In the genomic region with DNA sequence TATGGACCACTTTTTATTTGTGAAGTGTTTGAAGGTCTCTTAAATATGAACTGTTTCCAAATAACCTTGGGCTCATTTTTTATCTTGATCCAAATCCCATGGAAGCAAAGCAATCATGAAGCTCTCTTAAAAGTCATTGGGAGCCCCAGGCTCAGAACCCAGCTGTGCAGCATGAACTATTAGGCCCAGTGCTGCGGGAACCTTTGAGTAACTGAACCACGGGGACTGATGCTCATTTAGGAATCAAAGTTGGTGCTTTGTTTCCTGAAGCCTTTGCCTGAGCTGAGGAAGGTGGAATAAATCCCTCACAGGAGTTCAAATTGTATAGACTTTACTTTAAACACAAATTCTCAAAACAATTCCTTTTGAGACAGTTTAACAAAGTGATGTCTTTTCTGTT, we compare ENCODE assay signal across 25 cellular contexts. TPM values are rescaled to one million over a fixed set of nuclear protein-coding genes. Genes with fewer than 3 reads are reported as not detected.
DNase-seq lines count a peak whose midpoint lies in the region; TF ChIP-seq lines count a peak whose summit lies in the region.
"Had no signal": no experiment of that assay in that cellular context is flagged by ENCODE, and none has a peak within 500 bp of the region (broad histone marks: within the 10 kb centered on the region; RNA-seq: fewer than 3 reads in every experiment).

No MANE protein-coding gene starts in this region.

- H3K27me3 ChIP-seq in iPS-20b (ENCODE audit: insufficient read depth, low read length): no peaks in the 10 kb centered on the region
- H3K27me3 ChIP-seq in adrenal gland: no peaks in the 10 kb centered on the region
- H3K27me3 ChIP-seq: BLaER1 had no signal

- no peak overlapping the region for H3K4me3 ChIP-seq in iPS-20b (ENCODE audit: low read length)
- H3K4me3 ChIP-seq in adrenal gland: no peak overlapping the region
- H3K4me3 ChIP-seq: BLaER1, PC-9, SK-N-MC had no signal

- H3K27ac Mint-ChIP-seq in brain: peak overlapping the region; percentile 19 to 95 (median 61)
- H3K27ac Mint-ChIP-seq: CD4-positive, alpha-beta T cell had no signal

- TF ChIP-seq POLR2A in adrenal gland (IDR thresholded peaks at IDR 0.05): no peak

- H3K36me3 ChIP-seq in iPS-20b (ENCODE audit: insufficient read depth, low read depth, low read length) (no peaks in the 10 kb centered on the region), adrenal gland (replicated peaks in 1 of 2) (no peaks in the 10 kb centered on the region)
- H3K36me3 ChIP-seq: BLaER1 had no signal

- H3K36me3 Mint-ChIP-seq in brain: no peaks in the 10 kb centered on the region

- intact Hi-C loops in posterior cingulate gyrus (cut with DNase I): no loop called here
- intact Hi-C loops in adrenal gland (cut with DNase I): no loop called here

- peak overlapping the region; percentile 67; the same call in 1 of the 2 replicates for H3K9ac ChIP-seq in iPS-20b (ENCODE audit: low read depth, low read length)
- H3K9ac ChIP-seq: BLaER1 had no signal

- DNase-seq in DMS 273 (lab: John Stamatoyannopoulos, UW; ENCODE audit: unreplicated experiment): peak; percentile 22
- DNase-seq in DMS 273 treated with DMSO at 0.1 percent for 48 hours (lab: John Stamatoyannopoulos, UW): no peak
- DNase-seq in posterior cingulate gyrus: no peak
- no peak for DNase-seq in activated CD4-positive, alpha-beta T cell treated with anti-CD3 and anti-CD28 coated beads for 1 hour
- no peak for DNase-seq in NCI-H2081 treated with DMSO at 0.1 percent for 48 hours (lab: John Stamatoyannopoulos, UW)
- no peak for DNase-seq in adrenal gland
- DNase-seq: ACHN; CD4-positive, alpha-beta T cell; COR-L47; GDM1; Kasumi-1; NCI-H1417 treated with DMSO at 0.1 percent for 48 hours; NCI-H187; NCI-H2107; NCI-H2227 treated with DMSO at 0.1 percent for 48 hours; NCI-H510A; NCI-H748 treated with DMSO at 0.1 percent for 48 hours; PC-9; RPMI8226; SHP77 treated with DMSO at 0.1 percent for 48 hours had no signal

- H3K27me3 Mint-ChIP-seq in brain: peaks cover 12% of the 10 kb centered on the region

- H3K27ac ChIP-seq in iPS-20b (ENCODE audit: low read length) (peak overlapping the region; percentile 77), adrenal gland (no peak overlapping the region)
- H3K27ac ChIP-seq: 22Rv1, BLaER1, PC-9, SK-N-MC had no signal

- WGBS in adrenal gland, 4 donors: 27 to 39% (median 32%) methylated on average over 2 of the region's 2 CpGs

- H3K4me1 Mint-ChIP-seq in brain: peaks cover 35% of the 10 kb centered on the region

- no peaks in the 10 kb centered on the region for H3K9me3 ChIP-seq in iPS-20b (ENCODE audit: insufficient read depth, low read depth, low read length)
- no peaks in the 10 kb centered on the region for H3K9me3 ChIP-seq in adrenal gland (replicated peaks in 1 of 3)
- H3K9me3 ChIP-seq: BLaER1 had no signal

- TF ChIP-seq CTCF in brain (conservative IDR thresholded peaks at IDR 0.05): no peak
- no peak for TF ChIP-seq CTCF in adrenal gland (IDR thresholded peaks at IDR 0.05)

- H3K4me1 ChIP-seq in iPS-20b (ENCODE audit: insufficient read depth, low read length) (peaks cover 34% of the 10 kb centered on the region; the same call in 1 of the 2 replicates), adrenal gland (replicated peaks in 1 of 2) (peaks cover 0 to 7% of the 10 kb centered on the region in 2 donors)

- H3K4me3 Mint-ChIP-seq in brain: peak overlapping the region in 2 of 5 experiments; percentile 25 to 66
- H3K4me3 Mint-ChIP-seq: CD4-positive, alpha-beta T cell had no signal

- H3K9me3 Mint-ChIP-seq in brain: peaks cover 0 to 12% (median 0%) of the 10 kb centered on the region in 5 experiments
- H3K9me3 Mint-ChIP-seq: CD4-positive, alpha-beta T cell had no signal

RNA-seq across cellular contexts. Expression of gene MAT2B, which starts 27.8 kb away (rescaled TPM):
- polyA plus RNA-seq in brain (ENCODE audit: insufficient read depth, low read depth, low replicate concordance) (25.7 TPM), adrenal gland (10 to 100 TPM; 20.9 to 64.9 (median 21.9) TPM)
- 10 to 100 TPM; 43.5 to 83.7 (median 57.5) TPM for total RNA-seq in adrenal gland
